9 cellular contexts compared by ENCODE assay signal in the genomic region with DNA sequence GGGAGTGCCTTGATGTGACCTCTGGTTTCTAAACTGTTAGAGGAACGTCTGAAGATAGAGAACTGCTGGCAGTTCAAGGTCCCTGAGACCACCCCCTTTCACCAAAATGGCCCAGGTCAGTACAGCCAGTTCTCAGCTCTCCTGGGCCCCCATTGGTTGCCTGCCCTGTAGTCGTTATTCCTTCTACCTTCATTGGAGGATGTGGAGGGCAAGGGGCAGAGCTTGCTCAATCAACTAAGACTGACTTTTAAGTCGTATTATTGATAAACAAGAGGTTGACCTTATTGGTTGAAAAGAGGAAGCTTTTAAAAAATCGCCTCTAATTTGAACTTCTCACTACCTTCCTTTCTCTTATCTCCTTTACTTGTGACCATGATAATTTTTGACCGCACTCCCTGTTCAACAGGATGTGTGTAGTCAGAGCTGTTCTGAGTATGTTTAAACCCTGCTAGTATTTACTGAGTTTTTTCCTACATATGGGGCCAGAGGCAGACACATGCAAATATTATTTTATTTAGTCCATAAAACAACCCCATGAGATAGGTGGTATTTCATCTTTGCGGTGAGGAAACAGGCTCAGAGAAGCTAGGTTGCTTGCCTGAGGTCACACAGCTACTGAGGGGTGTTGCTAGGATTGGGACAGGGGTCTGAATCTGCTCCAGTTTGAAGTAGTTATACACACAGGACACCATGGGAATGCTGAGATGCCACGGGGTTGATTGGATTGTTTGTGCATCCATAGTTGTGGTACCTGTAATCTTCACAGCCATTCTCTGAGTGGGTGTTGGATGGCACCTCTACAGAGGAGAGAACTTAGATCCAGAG. TPM values are rescaled to one million over a fixed set of nuclear protein-coding genes. Genes with fewer than 3 reads are reported as not detected.
A peak's percentile ranks its signal among the peaks of the same experiment; 100 is the strongest.
DNase-seq lines count a peak whose midpoint lies in the region; ATAC-seq and TF ChIP-seq lines count a peak whose summit lies in the region.
"Had no signal": no experiment of that assay in that cellular context is flagged by ENCODE, and none has a peak within 500 bp of the region (broad histone marks: within the 10 kb centered on the region; RNA-seq: fewer than 3 reads in every experiment).

No MANE protein-coding gene starts in this region.

- H3K4me3 Mint-ChIP-seq in activated T-cell treated with anti-CD3 and anti-CD28 coated beads, Interleukin-2, amount 50 U/mL, for 4 hours, result peak overlapping the region; percentile 78
- H3K4me3 Mint-ChIP-seq in activated T-cell treated with anti-CD3 and anti-CD28 coated beads, Interleukin-2, amount 50 U/mL, for 24 hours, result no peak overlapping the region

- DNase-seq in activated T-cell treated with anti-CD3 and anti-CD28 coated beads, Interleukin-2, amount 50 U/mL, for 4 hours, result no peak
- no peak for DNase-seq in activated T-cell treated with anti-CD3 and anti-CD28 coated beads, Interleukin-2, amount 50 U/mL, for 24 hours
- DNase-seq in dorsolateral prefrontal cortex, result no peak
- DNase-seq in suprapubic skin (ENCODE audit: low spot score in 2 of 2), result no peak
- DNase-seq in NOMO-1 treated with dmso at 0.1 percent for 144 hours (lab: John Stamatoyannopoulos, UW; ENCODE audit: unreplicated experiment), result no peak
- DNase-seq in DMS114 treated with DMSO at 0.1 percent for 48 hours (lab: John Stamatoyannopoulos, UW; ENCODE audit: unreplicated experiment), result no peak
- DNase-seq: SHP77 treated with DMSO at 0.1 percent for 48 hours had no signal

- H3K9me3 Mint-ChIP-seq in activated T-cell treated with anti-CD3 and anti-CD28 coated beads, Interleukin-2, amount 50 U/mL, for 4 hours, result no peaks in the 10 kb centered on the region
- no peaks in the 10 kb centered on the region for H3K9me3 Mint-ChIP-seq in activated T-cell treated with anti-CD3 and anti-CD28 coated beads, Interleukin-2, amount 50 U/mL, for 24 hours

- TF ChIP-seq CTCF in dorsolateral prefrontal cortex (IDR thresholded peaks at IDR 0.05 in 54 of 56, conservative IDR thresholded peaks at IDR 0.05 in 2 of 56; ENCODE audit: low read depth in 1 of 56, partially characterized antibody in 56 of 56) (no peak), suprapubic skin (IDR thresholded peaks at IDR 0.05) (no peak)

- peaks cover 78% of the 10 kb centered on the region for H3K4me1 Mint-ChIP-seq in activated T-cell treated with anti-CD3 and anti-CD28 coated beads, Interleukin-2, amount 50 U/mL, for 4 hours (ENCODE audit: low read depth)
- peaks cover 77% of the 10 kb centered on the region for H3K4me1 Mint-ChIP-seq in activated T-cell treated with anti-CD3 and anti-CD28 coated beads, Interleukin-2, amount 50 U/mL, for 24 hours (ENCODE audit: low read depth)

- 75% methylated on average over 7 of the region's 7 CpGs for WGBS in suprapubic skin

- TF ChIP-seq POLR2A in suprapubic skin (IDR thresholded peaks at IDR 0.05), result no peak

- peak overlapping the region in 55 of 59 donors; percentile 4 to 99 (median 96) for H3K27ac ChIP-seq in dorsolateral prefrontal cortex
- H3K27ac ChIP-seq in suprapubic skin, result peak overlapping the region; percentile 81

- no peak overlapping the region for H3K27ac Mint-ChIP-seq in activated T-cell treated with anti-CD3 and anti-CD28 coated beads, Interleukin-2, amount 50 U/mL, for 24 hours

- no peaks in the 10 kb centered on the region for H3K27me3 ChIP-seq in dorsolateral prefrontal cortex
- no peaks in the 10 kb centered on the region for H3K27me3 ChIP-seq in suprapubic skin

- H3K4me3 ChIP-seq in dorsolateral prefrontal cortex (peak overlapping the region in 12 of 59 donors; percentile 70 to 88 (median 83)), suprapubic skin (peak overlapping the region; percentile 84)

- H3K36me3 ChIP-seq in suprapubic skin, result peaks cover 7% of the 10 kb centered on the region

- H3K9me3 ChIP-seq in suprapubic skin, result no peaks in the 10 kb centered on the region

- ATAC-seq in activated T-cell treated with anti-CD3 and anti-CD28 coated beads, Interleukin-2, amount 50 U/mL, for 4 hours, result no peak
- ATAC-seq in HG03432 (IDR thresholded peaks at IDR 0.05; ENCODE audit: unreplicated experiment) (peak; percentile 20), HG03039 (IDR thresholded peaks at IDR 0.05; ENCODE audit: unreplicated experiment) (no peak)

- no peaks in the 10 kb centered on the region for H3K36me3 Mint-ChIP-seq in activated T-cell treated with anti-CD3 and anti-CD28 coated beads, Interleukin-2, amount 50 U/mL, for 4 hours (ENCODE audit: insufficient read depth)
- peaks cover 2% of the 10 kb centered on the region for H3K36me3 Mint-ChIP-seq in activated T-cell treated with anti-CD3 and anti-CD28 coated beads, Interleukin-2, amount 50 U/mL, for 24 hours (ENCODE audit: low read depth)

- peaks cover 67% of the 10 kb centered on the region for H3K4me1 ChIP-seq in suprapubic skin

- no peak for TF ChIP-seq EP300 in suprapubic skin (IDR thresholded peaks at IDR 0.05)

- H3K27me3 Mint-ChIP-seq in activated T-cell treated with anti-CD3 and anti-CD28 coated beads, Interleukin-2, amount 50 U/mL, for 4 hours (ENCODE audit: low read depth), result no peaks in the 10 kb centered on the region
- no peaks in the 10 kb centered on the region for H3K27me3 Mint-ChIP-seq in activated T-cell treated with anti-CD3 and anti-CD28 coated beads, Interleukin-2, amount 50 U/mL, for 24 hours

- intact Hi-C loops in dorsolateral prefrontal cortex (cut with DNase I), result loop anchor here in 1 of 2 donors (5.0 kb wide), 1 partner anchor 248 kb away; the partner anchor contains the start of gene EPAS1

RNA-seq across cellular contexts. Expression of gene ATP6V1E2, which starts 2.9 kb away (rescaled TPM):
- total RNA-seq in activated T-cell treated with anti-CD3 and anti-CD28 coated beads, Interleukin-2, amount 50 U/mL, for 4 hours, result 1 to 10 TPM; 3.6 to 4.8 (median 4.0) TPM
- total RNA-seq in dorsolateral prefrontal cortex, result 10 to 100 TPM in 106 of 120 experiments, 1 to 10 TPM in 14; 6.8 to 27.5 (median 13.6) TPM
- total RNA-seq in suprapubic skin, result 10 to 100 TPM in 2 of 4 donors, 1 to 10 TPM in 2; 5.6 to 11.7 (median 8.4) TPM

RNA-seq across cellular contexts. Expression of gene RHOQ, which starts 2.9 kb away (rescaled TPM):
- total RNA-seq in activated T-cell treated with anti-CD3 and anti-CD28 coated beads, Interleukin-2, amount 50 U/mL, for 4 hours, result 10 to 100 TPM in 2 of 3 donors, 1 to 10 TPM in 1; 9.8 to 11.9 (median 11.0) TPM
- 100 to 1,000 TPM in 7 of 120 experiments, 10 to 100 TPM in 113; 44.1 to 164 (median 72.2) TPM for total RNA-seq in dorsolateral prefrontal cortex
- 10 to 100 TPM; 31.8 to 55.0 (median 37.0) TPM for total RNA-seq in suprapubic skin
